In genomic region chr17:66413564-66414520, GRCh38 we compare ENCODE assay signal across 23 cellular contexts.
A peak's percentile ranks its signal among the peaks of the same experiment; 100 is the strongest.
DNase-seq lines count a peak whose midpoint lies in the region; ATAC-seq, FAIRE-seq and TF ChIP-seq lines count a peak whose summit lies in the region.
"Had no signal": no experiment of that assay in that cellular context is flagged by ENCODE, and none has a peak within 500 bp of the region (broad histone marks: within the 10 kb centered on the region; RNA-seq: fewer than 3 reads in every experiment).

No MANE protein-coding gene starts in this region.

- no peaks in the 10 kb centered on the region for H3K27me3 ChIP-seq in CD8-positive, alpha-beta T cell (ENCODE audit: insufficient read depth, low read length)
- H3K27me3 ChIP-seq: body of pancreas, neutrophil had no signal

- DNase-seq in T-helper 1 cell (no peak), mucosa of descending colon (no peak), GM12892 (ENCODE audit: insufficient read length) (no peak), SIG-M5 treated with dmso at 0.1 percent for 504 hours (lab: John Stamatoyannopoulos, UW; ENCODE audit: unreplicated experiment) (no peak)
- DNase-seq in CD8-positive, alpha-beta T cell: peak in 1 of 7 experiments; percentile 38
- DNase-seq in activated CD8-positive, alpha-beta T cell treated with anti-CD3 and anti-CD28 coated beads for 36 hours: no peak
- DNase-seq: activated CD4-positive, alpha-beta memory T cell treated with anti-CD3 and anti-CD28 coated beads, Interleukin-2, amount 10 ng/mL, durations not matched to agents 7 days and 5 days; activated T-cell treated with anti-CD3 and anti-CD28 coated beads, Interleukin-2, amount 50 U/mL, for 4 hours; effector memory CD4-positive, alpha-beta T cell; foreskin melanocyte; GM23248; NCI-H2081; PC-3; psoas muscle; SHP77 treated with DMSO at 0.1 percent for 48 hours; stimulated activated CD4-positive, alpha-beta T cell treated with anti-CD3 and anti-CD28 coated beads, Interleukin-1b, Interleukin-23, amount 100 ng/mL, for 48 hours; T-helper 17 cell had no signal

- no peaks in the 10 kb centered on the region for H3K36me3 ChIP-seq in CD8-positive, alpha-beta T cell (ENCODE audit: insufficient read depth, low read length)
- no peaks in the 10 kb centered on the region for H3K36me3 ChIP-seq in mucosa of descending colon (ENCODE audit: low read depth)
- H3K36me3 ChIP-seq: neutrophil had no signal

- no peak overlapping the region for H3K4me3 ChIP-seq in CD8-positive, alpha-beta T cell (ENCODE audit: low read depth, low read length)
- H3K4me3 ChIP-seq in mucosa of descending colon: no peak overlapping the region
- H3K4me3 ChIP-seq: body of pancreas, GM23248, lung, psoas muscle had no signal

- no peak for FAIRE-seq in GM12892 (lab: Jason Lieb, UNC)
- FAIRE-seq: keratinocyte had no signal

- peaks cover 54% of the 10 kb centered on the region for H3K4me1 ChIP-seq in CD8-positive, alpha-beta T cell (ENCODE audit: insufficient read depth, low read length)
- peaks cover 35% of the 10 kb centered on the region for H3K4me1 ChIP-seq in mucosa of descending colon (ENCODE audit: low read depth)
- H3K4me1 ChIP-seq: psoas muscle had no signal

- H3K9me3 Mint-ChIP-seq in T-helper 1 cell treated with Interleukin-12 subunit alpha and Interleukin-12 subunit beta and Interleukin-4 antibody, amounts not matched to agents 30 μg/mL and 1 μg/mL, for 36 hours: peaks cover 4% of the 10 kb centered on the region
- no peaks in the 10 kb centered on the region for H3K9me3 Mint-ChIP-seq in CD8-positive, alpha-beta T cell
- peaks cover 1% of the 10 kb centered on the region for H3K9me3 Mint-ChIP-seq in activated CD8-positive, alpha-beta T cell treated with anti-CD3 and anti-CD28 coated beads for 36 hours
- H3K9me3 Mint-ChIP-seq: activated CD4-positive, alpha-beta memory T cell treated with anti-CD3 and anti-CD28 coated beads, Interleukin-2, amount 10 ng/mL, durations not matched to agents 7 days and 5 days; activated T-cell treated with anti-CD3 and anti-CD28 coated beads, Interleukin-2, amount 50 U/mL, for 4 hours had no signal

- TF ChIP-seq POLR2A in GM12892 (IDR thresholded peaks at IDR 0.05; ENCODE audit: low read depth, low read length): no peak

- H3K27ac ChIP-seq in CD8-positive, alpha-beta T cell (ENCODE audit: low read depth, low read length): no peak overlapping the region
- H3K27ac ChIP-seq: GM23248, neutrophil, psoas muscle had no signal

- no peak for ATAC-seq in CD8-positive, alpha-beta T cell
- ATAC-seq in activated CD8-positive, alpha-beta T cell treated with anti-CD3 and anti-CD28 coated beads for 36 hours: no peak
- ATAC-seq in mucosa of descending colon (peak; percentile 21), HG02840 (IDR thresholded peaks at IDR 0.05; ENCODE audit: low FRiP score, unreplicated experiment) (no peak)
- ATAC-seq: body of pancreas, PC-3, psoas muscle, T-helper 17 cell had no signal

- intact Hi-C loops in CD8-positive, alpha-beta T cell (cut with DNase I, micrococcal nuclease): loop anchor here in 1 of 2 experiments (5.0 kb wide), 1 partner anchor 37 kb away; no protein-coding TSS in a partner anchor
- intact Hi-C loops in activated CD8-positive, alpha-beta T cell treated with anti-CD3 and anti-CD28 coated beads for 36 hours (cut with micrococcal nuclease): no loop called here
- intact Hi-C loops in mucosa of descending colon (cut with DNase I, micrococcal nuclease): no loop called here

- no peaks in the 10 kb centered on the region for H3K9me3 ChIP-seq in CD8-positive, alpha-beta T cell (ENCODE audit: low read length)
- H3K9me3 ChIP-seq in mucosa of descending colon: no peaks in the 10 kb centered on the region
- H3K9me3 ChIP-seq: body of pancreas, neutrophil, psoas muscle had no signal

- peaks cover 47% of the 10 kb centered on the region for H3K4me1 Mint-ChIP-seq in T-helper 1 cell treated with Interleukin-12 subunit alpha and Interleukin-12 subunit beta and Interleukin-4 antibody, amounts not matched to agents 30 μg/mL and 1 μg/mL, for 36 hours (ENCODE audit: low read depth)
- H3K4me1 Mint-ChIP-seq in CD8-positive, alpha-beta T cell (ENCODE audit: low read depth): peaks cover 60% of the 10 kb centered on the region
- peaks cover 62% of the 10 kb centered on the region for H3K4me1 Mint-ChIP-seq in activated CD8-positive, alpha-beta T cell treated with anti-CD3 and anti-CD28 coated beads for 36 hours (ENCODE audit: low read depth)

- CTCF ChIA-PET in CD8-positive, alpha-beta T cell (lab: Charles Lee): interaction anchor here (1.2 kb wide), 1 partner anchor 10 kb away, joined by 4 read pairs; no protein-coding TSS in a partner anchor
- CTCF ChIA-PET in activated CD8-positive, alpha-beta T cell treated with anti-CD3 and anti-CD28 coated beads for 36 hours (lab: Charles Lee): interaction anchor here (0.8 to 1.4 kb wide), 5 partner anchors 10 to 214 kb away, joined by 3 to 4 read pairs (median 3); no protein-coding TSS in a partner anchor

- H3K36me3 Mint-ChIP-seq in T-helper 1 cell treated with Interleukin-12 subunit alpha and Interleukin-12 subunit beta and Interleukin-4 antibody, amounts not matched to agents 30 μg/mL and 1 μg/mL, for 36 hours (ENCODE audit: low read depth): peaks cover 11% of the 10 kb centered on the region
- H3K36me3 Mint-ChIP-seq in CD8-positive, alpha-beta T cell: no peaks in the 10 kb centered on the region
- H3K36me3 Mint-ChIP-seq in activated CD8-positive, alpha-beta T cell treated with anti-CD3 and anti-CD28 coated beads for 36 hours (ENCODE audit: low read depth): peaks cover 20% of the 10 kb centered on the region

- TF ChIP-seq CTCF in CD8-positive, alpha-beta T cell (IDR thresholded peaks at IDR 0.05): no peak
- no peak for TF ChIP-seq CTCF in activated CD8-positive, alpha-beta T cell treated with anti-CD3 and anti-CD28 coated beads for 36 hours (IDR thresholded peaks at IDR 0.05)
- no peak for TF ChIP-seq CTCF in mucosa of descending colon (IDR thresholded peaks at IDR 0.05)

- no peaks in the 10 kb centered on the region for H3K27me3 Mint-ChIP-seq in T-helper 1 cell treated with Interleukin-12 subunit alpha and Interleukin-12 subunit beta and Interleukin-4 antibody, amounts not matched to agents 30 μg/mL and 1 μg/mL, for 36 hours (ENCODE audit: low read depth)
- H3K27me3 Mint-ChIP-seq in CD8-positive, alpha-beta T cell (ENCODE audit: low read depth): no peaks in the 10 kb centered on the region
- no peaks in the 10 kb centered on the region for H3K27me3 Mint-ChIP-seq in activated CD8-positive, alpha-beta T cell treated with anti-CD3 and anti-CD28 coated beads for 36 hours
- H3K27me3 Mint-ChIP-seq: activated CD4-positive, alpha-beta memory T cell treated with anti-CD3 and anti-CD28 coated beads, Interleukin-2, amount 10 ng/mL, durations not matched to agents 7 days and 5 days; T-helper 17 cell had no signal

- POLR2A ChIA-PET in CD8-positive, alpha-beta T cell (lab: Charles Lee): interaction anchor here (0.6 to 2.2 kb wide), 3 partner anchors 10 to 84 kb away, joined by 4 to 9 read pairs (median 4); no protein-coding TSS in a partner anchor
- POLR2A ChIA-PET in activated CD8-positive, alpha-beta T cell treated with anti-CD3 and anti-CD28 coated beads for 36 hours (lab: Charles Lee): interaction anchor here (1.0 to 1.8 kb wide), 4 partner anchors 16 to 43 kb away, joined by 3 to 4 read pairs (median 3); no protein-coding TSS in a partner anchor

- no peak overlapping the region for H3K4me3 Mint-ChIP-seq in T-helper 1 cell treated with Interleukin-12 subunit alpha and Interleukin-12 subunit beta and Interleukin-4 antibody, amounts not matched to agents 30 μg/mL and 1 μg/mL, for 36 hours
- H3K4me3 Mint-ChIP-seq in CD8-positive, alpha-beta T cell: no peak overlapping the region
- no peak overlapping the region for H3K4me3 Mint-ChIP-seq in activated CD8-positive, alpha-beta T cell treated with anti-CD3 and anti-CD28 coated beads for 36 hours
- H3K4me3 Mint-ChIP-seq: activated CD4-positive, alpha-beta memory T cell treated with anti-CD3 and anti-CD28 coated beads, Interleukin-2, amount 10 ng/mL, durations not matched to agents 7 days and 5 days; activated T-cell treated with anti-CD3 and anti-CD28 coated beads, Interleukin-2, amount 50 U/mL, for 4 hours had no signal

- peak overlapping the region; percentile 72 for H3K27ac Mint-ChIP-seq in T-helper 1 cell treated with Interleukin-12 subunit alpha and Interleukin-12 subunit beta and Interleukin-4 antibody, amounts not matched to agents 30 μg/mL and 1 μg/mL, for 36 hours
- H3K27ac Mint-ChIP-seq in CD8-positive, alpha-beta T cell: peak overlapping the region; percentile 86
- peak overlapping the region; percentile 32 for H3K27ac Mint-ChIP-seq in activated CD8-positive, alpha-beta T cell treated with anti-CD3 and anti-CD28 coated beads for 36 hours
- H3K27ac Mint-ChIP-seq: activated CD4-positive, alpha-beta memory T cell treated with anti-CD3 and anti-CD28 coated beads, Interleukin-2, amount 10 ng/mL, durations not matched to agents 7 days and 5 days had no signal

Comparison
In these comparisons a context has a peak if more than half of its experiments do, and no peak if none do; other contexts are left out.
1. H3K27ac Mint-ChIP-seq: peak in every context shown above with its lines; median percentile 86 in CD8-positive, alpha-beta T cell; 72 in T-helper 1 cell treated with Interleukin-12 subunit alpha and Interleukin-12 subunit beta and Interleukin-4 antibody, amounts not matched to agents 30 μg/mL and 1 μg/mL, for 36 hours; 32 in activated CD8-positive, alpha-beta T cell treated with anti-CD3 and anti-CD28 coated beads for 36 hours.